Comparison of ENCODE assay signal across 10 cellular contexts in genomic region chr1:27885620-27886352, GRCh38. TPM values are rescaled to one million over a fixed set of nuclear protein-coding genes. Genes with fewer than 3 reads are reported as not detected.
A peak's percentile ranks its signal among the peaks of the same experiment; 100 is the strongest.
DNase-seq lines count a peak whose midpoint lies in the region; FAIRE-seq and TF ChIP-seq lines count a peak whose summit lies in the region.
"Had no signal": no experiment of that assay in that cellular context is flagged by ENCODE, and none has a peak within 500 bp of the region (broad histone marks: within the 10 kb centered on the region; RNA-seq: fewer than 3 reads in every experiment).

No MANE protein-coding gene starts in this region.

- no peak for TF ChIP-seq EP300 in esophagus muscularis mucosa (IDR thresholded peaks at IDR 0.05)

- POLR2A ChIA-PET in Caco-2 (lab: Charles Lee), result interaction anchor here (0.5 kb wide), 1 partner anchor 113 kb away, joined by 5 read pairs; no protein-coding TSS in a partner anchor

- TF ChIP-seq CTCF in Peyer's patch (IDR thresholded peaks at IDR 0.05) (no peak), esophagus muscularis mucosa (IDR thresholded peaks at IDR 0.05) (no peak), Caco-2 (IDR thresholded peaks at IDR 0.05; ENCODE audit: insufficient read depth in 1 of 2, low read depth in 1 of 2, low read length in 1 of 2, severe bottlenecking in 1 of 2, unreplicated experiment in 1 of 2) (no peak)

- no peaks in the 10 kb centered on the region for H3K27me3 ChIP-seq in Peyer's patch
- no peaks in the 10 kb centered on the region for H3K27me3 ChIP-seq in esophagus muscularis mucosa
- no peaks in the 10 kb centered on the region for H3K27me3 ChIP-seq in Caco-2 (replicated peaks; ENCODE audit: control insufficient read depth, insufficient read depth, low read length)
- H3K27me3 ChIP-seq: ovary had no signal

- H3K9me3 ChIP-seq in Peyer's patch, result no peaks in the 10 kb centered on the region
- no peaks in the 10 kb centered on the region for H3K9me3 ChIP-seq in esophagus muscularis mucosa
- no peaks in the 10 kb centered on the region for H3K9me3 ChIP-seq in Caco-2
- H3K9me3 ChIP-seq: ovary had no signal

- H3K36me3 ChIP-seq in Peyer's patch, result peaks cover 0 to 16% (median 0%) of the 10 kb centered on the region in 3 donors
- peaks cover 0 to 45% (median 15%) of the 10 kb centered on the region in 4 donors for H3K36me3 ChIP-seq in esophagus muscularis mucosa
- H3K36me3 ChIP-seq in Caco-2 (ENCODE audit: control insufficient read depth, insufficient read depth, low read length), result no peaks in the 10 kb centered on the region
- H3K36me3 ChIP-seq: ovary had no signal

- 74% methylated on average over 15 of the region's 15 CpGs for WGBS in esophagus muscularis mucosa

- no TSS peak for BruUV-seq in Caco-2 (replicated peaks; lab: Mats Ljungman, UMichigan)

- H3K27ac Mint-ChIP-seq in Caco-2 (ENCODE audit: unreplicated experiment), result no peak overlapping the region

- H3K4me3 Mint-ChIP-seq in Caco-2 (ENCODE audit: unreplicated experiment), result no peak overlapping the region

- H3K4me1 ChIP-seq in Peyer's patch, result peaks cover 0 to 39% (median 11%) of the 10 kb centered on the region in 4 donors
- H3K4me1 ChIP-seq in esophagus muscularis mucosa, result no peaks in the 10 kb centered on the region
- no peaks in the 10 kb centered on the region for H3K4me1 ChIP-seq in Caco-2

- CTCF ChIA-PET in Caco-2 (lab: Charles Lee), result interaction anchor here (0.8 kb wide), 1 partner anchor 28 kb away, joined by 10 read pairs; no protein-coding TSS in a partner anchor

- peak; percentile 31 for FAIRE-seq in GM19239 (lab: Jason Lieb, UNC)
- FAIRE-seq: HTR-8/SVneo had no signal

- H3K9me3 Mint-ChIP-seq in Caco-2 (ENCODE audit: unreplicated experiment), result no peaks in the 10 kb centered on the region

- no peaks in the 10 kb centered on the region for H3K27me3 Mint-ChIP-seq in Caco-2 (ENCODE audit: insufficient read depth, unreplicated experiment)

- peak overlapping the region; percentile 59 to 82 (median 68) for H3K27ac ChIP-seq in Peyer's patch
- H3K27ac ChIP-seq in esophagus muscularis mucosa (replicated peaks in 1 of 4), result peak overlapping the region; percentile 41 to 51 (median 44)
- H3K27ac ChIP-seq: ovary had no signal

- H3K4me3 ChIP-seq in Peyer's patch (no peak overlapping the region), esophagus muscularis mucosa (no peak overlapping the region), Caco-2 (ENCODE audit: low read depth, low read length) (no peak overlapping the region)
- H3K4me3 ChIP-seq: ovary had no signal

- no peak for DNase-seq in GM19239 (ENCODE audit: insufficient read length, low spot score)
- DNase-seq in Peyer's patch, result peak in 1 of 3 donors; percentile 40
- DNase-seq in esophagus muscularis mucosa (ENCODE audit: extremely low spot score), result no peak
- DNase-seq in posterior vena cava (ENCODE audit: low spot score), result peak; percentile 55
- no peak for DNase-seq in activated gamma-delta T cell treated with Interleukin-2 at 50 U/mL for 16 hours
- no peak for DNase-seq in Caco-2
- DNase-seq in DMS153 treated with DMSO at 0.1 percent for 48 hours (lab: John Stamatoyannopoulos, UW; ENCODE audit: unreplicated experiment), result no peak
- DNase-seq in D341Med (ENCODE audit: low spot score), result no peak
- DNase-seq: ovary had no signal

- intact Hi-C loops in esophagus muscularis mucosa (cut with DNase I), result no loop called here
- intact Hi-C loops in posterior vena cava (cut with DNase I), result no loop called here
- intact Hi-C loops in Caco-2 (cut with micrococcal nuclease; ENCODE audit: unreplicated experiment), result no loop called here

- no peaks in the 10 kb centered on the region for H3K4me1 Mint-ChIP-seq in Caco-2 (ENCODE audit: low read depth, unreplicated experiment)

- peaks cover 12% of the 10 kb centered on the region for H3K36me3 Mint-ChIP-seq in Caco-2 (ENCODE audit: insufficient read depth, unreplicated experiment)

- TF ChIP-seq POLR2A in Peyer's patch (IDR thresholded peaks at IDR 0.05) (no peak), esophagus muscularis mucosa (IDR thresholded peaks at IDR 0.05; ENCODE audit: low read depth) (no peak)

RNA-seq across cellular contexts. Expression of gene THEMIS2, which starts 13.4 kb away (rescaled TPM):
- total RNA-seq in Peyer's patch, result 10 to 100 TPM in 3 of 4 donors, 1 to 10 TPM in 1; 8.1 to 86.6 (median 22.8) TPM
- total RNA-seq in esophagus muscularis mucosa, result 10 to 100 TPM in 3 of 4 donors, 1 to 10 TPM in 1; 9.6 to 36.4 (median 24.6) TPM
- total RNA-seq in posterior vena cava, result 10 to 100 TPM; 21.0 to 34.7 TPM
- 0.51 and 0.59 TPM in 2 replicates for total RNA-seq in Caco-2 (2022)

RNA-seq across cellular contexts. Expression of gene RPA2, which starts 28.6 kb away (rescaled TPM):
- total RNA-seq in Peyer's patch (10 to 100 TPM in 2 of 4 donors, 1 to 10 TPM in 2; 8.2 to 23.1 (median 10.0) TPM), esophagus muscularis mucosa (10 to 100 TPM; 21.2 to 41.5 (median 30.6) TPM), posterior vena cava (10 to 100 TPM; 20.8 to 21.1 TPM), Caco-2 (2022) (56.1 and 71.0 TPM in 2 replicates)

RNA-seq across cellular contexts. Expression of gene SMPDL3B, which starts 49.0 kb away (rescaled TPM):
- total RNA-seq in Peyer's patch (10 to 100 TPM in 3 of 4 donors, 1 to 10 TPM in 1; 6.6 to 43.4 (median 31.6) TPM), esophagus muscularis mucosa (under 1 TPM in 2 of 4 donors, not detected in 2; 0.23 to 0.58 TPM), posterior vena cava (under 1 TPM in 1 of 2 donors, not detected in 1; 0.33 TPM), Caco-2 (2022) (11.3 and 11.7 TPM in 2 replicates)

RNA-seq across cellular contexts. Expression of gene PPP1R8, which starts 55.2 kb away (rescaled TPM):
- total RNA-seq in Peyer's patch (10 to 100 TPM; 19.1 to 82.5 (median 27.0) TPM), esophagus muscularis mucosa (10 to 100 TPM; 33.2 to 51.6 (median 42.0) TPM), posterior vena cava (10 to 100 TPM; 27.9 to 29.6 TPM), Caco-2 (2022) (37.2 and 40.6 TPM in 2 replicates)
